In the genomic region with DNA sequence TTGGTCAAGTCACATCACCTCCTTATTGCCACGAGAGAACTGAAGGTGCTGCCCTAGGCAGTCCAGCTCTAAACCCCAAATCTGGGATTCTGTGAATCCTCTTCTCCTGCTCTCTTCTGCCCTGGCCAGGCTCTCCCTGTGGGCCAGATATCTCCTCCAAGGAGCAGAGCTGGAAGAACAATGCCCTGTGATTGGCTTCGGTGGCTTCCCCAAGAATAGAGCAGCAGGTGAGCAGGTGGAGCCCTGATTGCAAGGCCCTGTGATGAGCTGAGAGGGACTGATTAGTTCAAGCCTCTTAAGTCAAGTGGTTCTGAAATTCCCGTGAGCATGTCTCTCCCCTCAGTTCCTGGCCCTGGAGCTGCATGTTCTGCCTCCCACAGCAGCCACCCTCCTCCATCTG, we compare ENCODE assay signal across 19 cellular contexts.
"Had no signal": no experiment of that assay in that cellular context is flagged by ENCODE, and none has a peak within 500 bp of the region (broad histone marks: within the 10 kb centered on the region; RNA-seq: fewer than 3 reads in every experiment).

No MANE protein-coding gene starts in this region.

- H3K9me3 ChIP-seq: SK-N-SH had no signal

- ATAC-seq: Panc1, PC-3, T-cell had no signal

- H3K27ac ChIP-seq: RWPE1 had no signal

- DNase-seq: KBM-7; MV-4-11; NCI-H1048; NCI-H1105; NCI-H146; NCI-H1694 treated with DMSO at 0.1 percent for 48 hours; NCI-H2029; NCI-H2081 treated with DMSO at 0.1 percent for 48 hours; NCI-H2227 treated with DMSO at 0.1 percent for 48 hours; NCI-H69; NCI-H774; NK-92 treated with Interleukin-12 subunit alpha and Interleukin-12 subunit beta, amount 100 ng/mL, for 24 hours; PC-3; SHP77; SK-N-SH; SW 1271; T-cell had no signal
